ENCODE assay signal across 22 cellular contexts in the genomic region with DNA sequence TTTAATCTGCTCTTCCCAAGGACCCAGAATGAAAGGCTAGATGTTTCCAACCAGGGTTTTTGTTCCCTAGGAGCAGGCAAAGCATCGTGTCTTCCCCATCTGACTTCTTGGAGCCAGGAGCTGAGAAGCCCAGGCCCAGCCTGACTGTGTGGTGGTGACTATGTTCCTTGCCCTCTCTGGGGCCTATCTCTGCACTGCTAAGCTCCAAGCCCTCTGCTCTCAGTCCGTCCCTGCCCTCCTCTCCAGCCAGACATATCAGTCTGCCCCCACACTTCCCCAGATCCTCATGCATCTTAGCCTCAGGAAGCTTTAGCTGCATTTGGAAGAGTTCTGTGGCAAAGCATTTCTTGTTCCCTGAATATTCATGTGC.
"Had no signal": no experiment of that assay in that cellular context is flagged by ENCODE, and none has a peak within 500 bp of the region (broad histone marks: within the 10 kb centered on the region; RNA-seq: fewer than 3 reads in every experiment).

No MANE protein-coding gene starts in this region.

- H3K4me2 ChIP-seq: neural progenitor cell had no signal

- DNase-seq: activated CD4-positive, alpha-beta memory T cell treated with anti-CD3 and anti-CD28 coated beads, Interleukin-2, amount 10 ng/mL, durations not matched to agents 7 days and 5 days; activated CD4-positive, alpha-beta T cell treated with anti-CD3 and anti-CD28 coated beads for 48 hours; activated CD4-positive, CD25-positive, alpha-beta regulatory T cell; activated naive CD4-positive, alpha-beta T cell treated with anti-CD3 and anti-CD28 coated beads, Interleukin-2, amount 10 ng/mL, durations not matched to agents 7 days and 5 days; activated naive CD8-positive, alpha-beta T cell treated with anti-CD3 and anti-CD28 coated beads, Interleukin-2, amount 50 U/mL, for 24 hours; activated T-cell treated with anti-CD3 and anti-CD28 coated beads, Interleukin-2, amount 50 U/mL, for 4 hours; cerebellar nuclear complex; cortex of kidney; erythroblast; naive B cell; stimulated activated CD4-positive, alpha-beta T cell treated with anti-CD3 and anti-CD28 coated beads, Interleukin-12 subunit alpha, Interleukin-12 subunit beta, amount 100 ng/mL, for 4 hours; stimulated activated CD4-positive, alpha-beta T cell treated with anti-CD3 and anti-CD28 coated beads, Interleukin-1b, Interleukin-23, amount 100 ng/mL, for 48 hours; stimulated activated CD8-positive, alpha-beta memory T cell treated with anti-CD3 and anti-CD28 coated beads, Interleukin-4, amount 100 ng/mL, for 48 hours; stimulated activated naive CD8-positive, alpha-beta T cell treated with anti-CD3 and anti-CD28 coated beads, Interleukin-15, Interleukin-2, amounts not matched to agents 100 U/mL and 50 U/mL, for 24 hours; T-helper 1 cell; T1000; transverse colon had no signal

- H3K9me3 ChIP-seq: breast epithelium, gastrocnemius medialis, ovary, vagina had no signal

- H3K36me3 ChIP-seq: breast epithelium, gastrocnemius medialis, neural progenitor cell, ovary, transverse colon, vagina had no signal

- H3K27me3 ChIP-seq: breast epithelium, gastrocnemius medialis, neural progenitor cell, ovary, transverse colon, vagina had no signal

- H3K9ac ChIP-seq: neural progenitor cell had no signal

- H3K4me1 ChIP-seq: neural progenitor cell, transverse colon had no signal

- ATAC-seq: activated naive CD8-positive, alpha-beta T cell treated with anti-CD3 and anti-CD28 coated beads, Interleukin-2, amount 50 U/mL, for 24 hours; activated T-cell treated with anti-CD3 and anti-CD28 coated beads, Interleukin-2, amount 50 U/mL, for 4 hours; stimulated activated naive CD8-positive, alpha-beta T cell treated with anti-CD3 and anti-CD28 coated beads, Interleukin-15, Interleukin-2, amounts not matched to agents 100 U/mL and 50 U/mL, for 24 hours had no signal

- H2AFZ ChIP-seq: neural progenitor cell had no signal

- H3K27ac ChIP-seq: neural progenitor cell, ovary, transverse colon, vagina had no signal

- H3K4me3 ChIP-seq: breast epithelium, gastrocnemius medialis, neural progenitor cell, ovary, transverse colon, vagina had no signal
